ENCODE assay signal across 20 cellular contexts in genomic region chr6:159351707-159352106, GRCh38.
DNase-seq lines count a peak whose midpoint lies in the region; ATAC-seq, FAIRE-seq and TF ChIP-seq lines count a peak whose summit lies in the region.
"Had no signal": no experiment of that assay in that cellular context is flagged by ENCODE, and none has a peak within 500 bp of the region (broad histone marks: within the 10 kb centered on the region; RNA-seq: fewer than 3 reads in every experiment).

No MANE protein-coding gene starts in this region.

- H3K56ac ChIP-seq in IMR-90 (ENCODE audit: extremely low read depth, insufficient read depth, low read length) = no peak overlapping the region

- TF ChIP-seq EP300 in HepG2 (IDR thresholded peaks at IDR 0.05; ENCODE audit: low read depth in 2 of 2, low read length in 2 of 2) (no peak), HepG2 (CRISPR knock-in tag; IDR thresholded peaks at IDR 0.05; ENCODE audit: borderline replicate concordance) (no peak)

- FAIRE-seq in HepG2 (lab: Jason Lieb, UNC) = no peak
- FAIRE-seq: D721Med, G401.6, GM12891, GM19239 had no signal

- no peak overlapping the region for H3K9ac ChIP-seq in HepG2 (ENCODE audit: insufficient read depth, low read depth, low read length)
- no peak overlapping the region for H3K9ac ChIP-seq in IMR-90 (ENCODE audit: low read depth, low read length)
- H3K9ac ChIP-seq: BLaER1 treated with 17β-estradiol and CSF1 and Interleukin-3, amounts not matched to agents 10 nM and 100 nM had no signal

- H3K4me2 ChIP-seq in HepG2 (ENCODE audit: low read depth, low read length) (no peak overlapping the region), IMR-90 (ENCODE audit: low read depth, low read length) (no peak overlapping the region)

- H2BK5ac ChIP-seq in IMR-90 (ENCODE audit: low read depth, low read length, poor library complexity, severe bottlenecking) = no peak overlapping the region

- no peak for TF ChIP-seq CTCF in HepG2 (CRISPR knock-in tag; IDR thresholded peaks at IDR 0.05)
- TF ChIP-seq CTCF in right lobe of liver (IDR thresholded peaks at IDR 0.05) = no peak
- no peak for TF ChIP-seq CTCF in IMR-90 (conservative IDR thresholded peaks at IDR 0.05; ENCODE audit: low read depth, low read length)
- no peak for TF ChIP-seq CTCF in left lung (IDR thresholded peaks at IDR 0.05)

- no peaks in the 10 kb centered on the region for H4K20me1 ChIP-seq in HepG2 (ENCODE audit: insufficient read depth, low read length)
- H4K20me1 ChIP-seq in IMR-90 (ENCODE audit: insufficient read depth, low read length) = no peaks in the 10 kb centered on the region
- H4K20me1 ChIP-seq: BLaER1 treated with 17β-estradiol and CSF1 and Interleukin-3, amounts not matched to agents 10 nM and 100 nM had no signal

- H4K5ac ChIP-seq in IMR-90 (ENCODE audit: low read depth, low read length) = no peak overlapping the region

- H2BK20ac ChIP-seq in IMR-90 (ENCODE audit: low read depth, low read length) = no peak overlapping the region

- no peak overlapping the region for H3K23ac ChIP-seq in IMR-90 (ENCODE audit: low read depth, low read length)

- H3K4me3 ChIP-seq in HepG2 (replicated peaks in 1 of 3; ENCODE audit: insufficient read depth in 1 of 3, low read depth in 2 of 3, low read length in 3 of 3) (no peak overlapping the region), right lobe of liver (no peak overlapping the region), IMR-90 (ENCODE audit: insufficient read depth, low read depth, low read length) (no peak overlapping the region), left lung (no peak overlapping the region)
- H3K4me3 ChIP-seq: BLaER1 treated with 17β-estradiol and CSF1 and Interleukin-3, amounts not matched to agents 10 nM and 100 nM had no signal

- no peak overlapping the region for H4K91ac ChIP-seq in IMR-90 (ENCODE audit: insufficient read depth, low read depth, low read length)

- H2AFZ ChIP-seq in HepG2 (ENCODE audit: low read length) (no peak overlapping the region), IMR-90 (replicated peaks; ENCODE audit: low read length, poor library complexity) (no peak overlapping the region)

- H3K27ac ChIP-seq in HepG2 (ENCODE audit: extremely low read length, insufficient read depth, low read length) = no peak overlapping the region
- H3K27ac ChIP-seq in right lobe of liver = no peak overlapping the region
- H3K27ac ChIP-seq in IMR-90 (ENCODE audit: insufficient read depth, low read length) = no peak overlapping the region
- no peak overlapping the region for H3K27ac ChIP-seq in left lung
- H3K27ac ChIP-seq: 22Rv1; BLaER1 treated with 17β-estradiol and CSF1 and Interleukin-3, amounts not matched to agents 10 nM and 100 nM; C4-2B had no signal

- TF ChIP-seq POLR2A in HepG2 (IDR thresholded peaks at IDR 0.05; ENCODE audit: insufficient read depth in 1 of 2, low read depth in 2 of 2, low read length in 2 of 2) (no peak), right lobe of liver (IDR thresholded peaks at IDR 0.05) (no peak), IMR-90 (IDR thresholded peaks at IDR 0.05; ENCODE audit: low read depth, low read length) (no peak)

- H2AK9ac ChIP-seq in IMR-90 (replicated peaks; ENCODE audit: low read depth, low read length, poor library complexity) = no peak overlapping the region

- no peak overlapping the region for H3K14ac ChIP-seq in IMR-90 (replicated peaks; ENCODE audit: low read depth, low read length)

- no peaks in the 10 kb centered on the region for H3K79me2 ChIP-seq in HepG2 (ENCODE audit: insufficient read depth, low read length)

- POLR2A ChIA-PET in HepG2 (lab: Yijun Ruan, JAX) (no interaction called here), IMR-90 (lab: Charles Lee; ENCODE audit: unreplicated experiment) (no interaction called here)

- DNase-seq in HepG2 (ENCODE audit: low spot score) (no peak), right lobe of liver (no peak), IMR-90 (no peak), left lung (no peak)
- no peak for DNase-seq in stimulated activated CD8-positive, alpha-beta memory T cell treated with anti-CD3 and anti-CD28 coated beads, Interleukin-4, amount 100 ng/mL, for 48 hours
- DNase-seq: ACHN; BE2C; Caco-2; Calu3; CD4-positive, alpha-beta T cell; CD8-positive, alpha-beta T cell; DMS79 treated with DMSO at 0.1 percent for 48 hours; GF-D8 had no signal

- ATAC-seq in HepG2 = no peak
- ATAC-seq in right lobe of liver = no peak
- no peak for ATAC-seq in IMR-90 (ENCODE audit: low read depth)
- no peak for ATAC-seq in left lung
- ATAC-seq: CD8-positive, alpha-beta T cell had no signal

- no peak overlapping the region for H3K4ac ChIP-seq in IMR-90 (ENCODE audit: low read depth, low read length)

- H2AK5ac ChIP-seq in IMR-90 (ENCODE audit: low read depth, low read length) = no peak overlapping the region

- H3K36me3 ChIP-seq in HepG2 (replicated peaks in 1 of 2; ENCODE audit: control insufficient read depth in 1 of 2, insufficient read depth in 2 of 2, low read length in 2 of 2) (no peaks in the 10 kb centered on the region), right lobe of liver (no peaks in the 10 kb centered on the region), IMR-90 (ENCODE audit: control insufficient read depth, insufficient read depth, low read length) (no peaks in the 10 kb centered on the region), left lung (no peaks in the 10 kb centered on the region)
- H3K36me3 ChIP-seq: BE2C; BLaER1 treated with 17β-estradiol and CSF1 and Interleukin-3, amounts not matched to agents 10 nM and 100 nM had no signal

- dilution Hi-C loops in IMR-90 (cut with HindIII; ENCODE audit: low sequenced_read_pairs, unreplicated experiment) = no loop called here

- intact Hi-C loops in HepG2 (cut with micrococcal nuclease; ENCODE audit: unreplicated experiment) = no loop called here
- intact Hi-C loops in right lobe of liver (cut with DNase I) = no loop called here
- intact Hi-C loops in IMR-90 (cut with micrococcal nuclease) = no loop called here
- intact Hi-C loops in left lung (cut with DNase I) = no loop called here

- no peak overlapping the region for H2BK15ac ChIP-seq in IMR-90 (ENCODE audit: low read depth, low read length)

- H3K18ac ChIP-seq in IMR-90 (ENCODE audit: low read depth, low read length) = no peak overlapping the region

- H3K9me1 ChIP-seq in IMR-90 (ENCODE audit: insufficient read depth, low read length) = no peaks in the 10 kb centered on the region

- BruUV-seq in HepG2 (replicated peaks; lab: Mats Ljungman, UMichigan) = no TSS peak
- no TSS peak for BruUV-seq in IMR-90 (replicated peaks; lab: Mats Ljungman, UMichigan)

- H3K79me1 ChIP-seq in IMR-90 (ENCODE audit: low read depth in 1 of 2, low read length in 2 of 2) = no peaks in the 10 kb centered on the region

- in situ Hi-C loops in HepG2 (cut with HindIII; ENCODE audit: extremely low pct_ligation_motif_present, low pct_unique_long_range_greater_than_20kb) (no loop called here), IMR-90 (cut with MboI; ENCODE audit: low sequenced_read_pairs) (no loop called here)

- H2BK120ac ChIP-seq in IMR-90 (ENCODE audit: low read depth, low read length) = no peak overlapping the region

- no peaks in the 10 kb centered on the region for H3K4me1 ChIP-seq in HepG2 (ENCODE audit: insufficient read depth, low read length)
- no peaks in the 10 kb centered on the region for H3K4me1 ChIP-seq in right lobe of liver
- no peaks in the 10 kb centered on the region for H3K4me1 ChIP-seq in IMR-90 (ENCODE audit: control insufficient read depth, insufficient read depth, low read length)
- H3K4me1 ChIP-seq in left lung = no peaks in the 10 kb centered on the region
- H3K4me1 ChIP-seq: BE2C, Caco-2 had no signal

- CTCF ChIA-PET in HepG2 (lab: Yijun Ruan, JAX; ENCODE audit: low intra/inter-chr PET ratio, low total read pairs) = no interaction called here
- CTCF ChIA-PET in IMR-90 (lab: Yijun Ruan, JAX) = no interaction called here

- no peak overlapping the region for H4K8ac ChIP-seq in IMR-90 (ENCODE audit: low read depth in 2 of 2, low read length in 2 of 2)

- TF ChIP-seq RAD21 in HepG2 (CRISPR knock-in tag; IDR thresholded peaks at IDR 0.05) (no peak), IMR-90 (IDR thresholded peaks at IDR 0.05; ENCODE audit: low read length) (no peak)

- peaks cover 0 to 12% of the 10 kb centered on the region in 2 experiments; a peak in 2 of 5 replicates for H3K27me3 ChIP-seq in HepG2 (ENCODE audit: control insufficient read depth in 1 of 2, insufficient read depth in 2 of 2, low read length in 2 of 2)
- no peaks in the 10 kb centered on the region for H3K27me3 ChIP-seq in right lobe of liver
- H3K27me3 ChIP-seq in IMR-90 (ENCODE audit: control insufficient read depth, insufficient read depth, low read length) = no peaks in the 10 kb centered on the region
- H3K27me3 ChIP-seq in left lung = no peaks in the 10 kb centered on the region
- H3K27me3 ChIP-seq: BE2C; BLaER1 treated with 17β-estradiol and CSF1 and Interleukin-3, amounts not matched to agents 10 nM and 100 nM had no signal

- H3K9me3 ChIP-seq in HepG2 (ENCODE audit: low read length) (no peaks in the 10 kb centered on the region), right lobe of liver (no peaks in the 10 kb centered on the region), IMR-90 (ENCODE audit: control insufficient read depth, insufficient read depth, low read length) (no peaks in the 10 kb centered on the region; the same call in 1 of the 2 replicates), left lung (no peaks in the 10 kb centered on the region)
- H3K9me3 ChIP-seq: BE2C; BLaER1 treated with 17β-estradiol and CSF1 and Interleukin-3, amounts not matched to agents 10 nM and 100 nM; Caco-2 had no signal

TF ChIP-seq in HepG2, 621 proteins besides CTCF, POLR2A, EP300 and RAD21 (continues in another document):
- TF ChIP-seq MAFF (IDR thresholded peaks at IDR 0.05; ENCODE audit: low read depth, low read length) (peak; percentile 87), PITX1 (CRISPR knock-in tag; IDR thresholded peaks at IDR 0.05) (no peak), CEBPG (CRISPR knock-in tag; IDR thresholded peaks at IDR 0.05) (no peak), TRIM24 (CRISPR knock-in tag; IDR thresholded peaks at IDR 0.05) (no peak)

TF ChIP-seq in IMR-90, 13 proteins besides CTCF, POLR2A, EP300 and RAD21:
- TF ChIP-seq MAFK (IDR thresholded peaks at IDR 0.05; ENCODE audit: low read depth, low read length) = peak; percentile 73
- TF ChIP-seq RCOR1 (IDR thresholded peaks at IDR 0.05; ENCODE audit: insufficient replicate concordance, low read length) = no peak
- TF ChIP-seq CHD1 (IDR thresholded peaks at IDR 0.05; ENCODE audit: low read depth, low read length) = no peak
